Comparison of ENCODE assay signal across 8 cellular contexts in genomic region chr3:11154036-11154952, GRCh38. TPM values are rescaled to one million over a fixed set of nuclear protein-coding genes. Genes with fewer than 3 reads are reported as not detected.
A peak's percentile ranks its signal among the peaks of the same experiment; 100 is the strongest.
DNase-seq lines count a peak whose midpoint lies in the region; ATAC-seq and TF ChIP-seq lines count a peak whose summit lies in the region.

Gene HRH1 (plus strand): TSS chr3:11154493. CDS start chr3:11259038, 104,545 bp downstream.

- H3K4me3 ChIP-seq in mesodermal cell (ENCODE audit: extremely low read depth, insufficient read depth, low read length, poor library complexity, severe bottlenecking) = peak within 1 kb of the TSS; percentile 41
- no peak within 1 kb of the TSS for H3K4me3 ChIP-seq in OCI-LY7 (ENCODE audit: low read depth, low read length, poor library complexity, severe bottlenecking)

- CTCF ChIA-PET in OCI-LY7 (lab: Charles Lee; ENCODE audit: unreplicated experiment) = interaction anchor here (0.5 kb wide), 1 partner anchor 246 kb away, joined by 4 read pairs; no protein-coding TSS in a partner anchor

- ATAC-seq in GM18502 (IDR thresholded peaks at IDR 0.05; ENCODE audit: poor library complexity, unreplicated experiment) = no peak

- H3K9me2 ChIP-seq in OCI-LY7 (ENCODE audit: insufficient read depth, low read length) = no peaks in the 10 kb centered on the region

- H3K36me3 ChIP-seq in mesodermal cell (ENCODE audit: control insufficient read depth, insufficient read depth, low read length) = no peaks in the 10 kb centered on the region
- no peaks in the 10 kb centered on the region for H3K36me3 ChIP-seq in OCI-LY7 (ENCODE audit: insufficient read depth, low read length)

- H2AFZ ChIP-seq in OCI-LY7 (ENCODE audit: low read length) = no peak within 1 kb of the TSS

- no peaks in the 10 kb centered on the region for H3K4me1 ChIP-seq in mesodermal cell (ENCODE audit: control insufficient read depth, insufficient read depth, low read length, poor library complexity, severe bottlenecking)
- H3K4me1 ChIP-seq in OCI-LY7 (ENCODE audit: insufficient read depth, low read length, poor library complexity, severe bottlenecking) = no peaks in the 10 kb centered on the region

- H3K9me3 ChIP-seq in mesodermal cell (ENCODE audit: control insufficient read depth, low read length) (no peaks in the 10 kb centered on the region), OCI-LY7 (ENCODE audit: low read length) (no peaks in the 10 kb centered on the region)

- POLR2A ChIA-PET in OCI-LY7 (lab: Charles Lee) = no interaction called here

- DNase-seq in AG08395 (ENCODE audit: low spot score) (peak; percentile 41), NCI-H1105 treated with DMSO at 0.1 percent for 48 hours (lab: John Stamatoyannopoulos, UW) (peak; percentile 8), ecto neural progenitor cell (ENCODE audit: low spot score) (peak; percentile 68), H4 (ENCODE audit: low spot score) (no peak), OCI-LY7 (ENCODE audit: low spot score) (no peak)
- DNase-seq in stimulated activated naive CD4-positive, alpha-beta T cell treated with Interleukin-2 at 50 U/mL for 16 hours (lab: John Stamatoyannopoulos, UW) = no peak

- no peaks in the 10 kb centered on the region for H4K20me1 ChIP-seq in OCI-LY7 (ENCODE audit: insufficient read depth, low read length)

- no peak within 1 kb of the TSS for H3K4me2 ChIP-seq in OCI-LY7 (ENCODE audit: low read length)

- H3K27ac ChIP-seq in mesodermal cell (ENCODE audit: low read depth, low read length, severe bottlenecking) (no peak within 1 kb of the TSS), OCI-LY7 (ENCODE audit: low read depth, low read length, poor library complexity, severe bottlenecking) (no peak within 1 kb of the TSS)

- intact Hi-C loops in OCI-LY7 (cut with micrococcal nuclease; ENCODE audit: unreplicated experiment) = no loop called here

- no TSS peak for BruUV-seq in OCI-LY7 (replicated peaks; lab: Mats Ljungman, UMichigan)

- 3% methylated on average over 44 to 64 of the region's 98 CpGs for WGBS in mesodermal cell (ENCODE audit: insufficient coverage in 2 of 2), 2 experiments

- H3K79me2 ChIP-seq in OCI-LY7 (ENCODE audit: insufficient read depth, low read depth, low read length) = no peaks in the 10 kb centered on the region

- TF ChIP-seq CTCF in OCI-LY7 (conservative IDR thresholded peaks at IDR 0.05; ENCODE audit: low read length) = no peak

RNA-seq across cellular contexts. Expression of gene HRH1, which starts in this region (rescaled TPM):
- 0.74 TPM for polyA plus RNA-seq in mesodermal cell (2013, experiment 1 of 2)
- 0.66 TPM for polyA plus RNA-seq in mesodermal cell (2013, experiment 2 of 2)
- total RNA-seq in H4 (2014; rRNA removed; shearing (Covaris generic)) = 1.9 and 3.9 TPM in 2 replicates
- total RNA-seq in OCI-LY7 (2014; rRNA removed; shearing (Covaris generic)) = not detected in 2 replicates
- total RNA-seq in OCI-LY7 (2022) = not detected in 2 replicates

Comparison
In these comparisons a context has a peak if more than half of its experiments do, and no peak if none do; other contexts are left out.
1. DNase-seq: peak in AG08395 (single experiment), NCI-H1105 treated with DMSO at 0.1 percent for 48 hours (single experiment) and ecto neural progenitor cell (single experiment); none in H4 (single experiment), stimulated activated naive CD4-positive, alpha-beta T cell treated with Interleukin-2 at 50 U/mL for 16 hours (single experiment) and OCI-LY7 (single experiment).